ENCODE assay signal across 27 cellular contexts in genomic region chr10:74778436-74779094, GRCh38. TPM values are rescaled to one million over a fixed set of nuclear protein-coding genes. Genes with fewer than 3 reads are reported as not detected.
DNase-seq lines count a peak whose midpoint lies in the region; ATAC-seq, FAIRE-seq and TF ChIP-seq lines count a peak whose summit lies in the region.
"Had no signal": no experiment of that assay in that cellular context is flagged by ENCODE, and none has a peak within 500 bp of the region (broad histone marks: within the 10 kb centered on the region; RNA-seq: fewer than 3 reads in every experiment).

No MANE protein-coding gene starts in this region.

- FAIRE-seq in K562 (lab: Jason Lieb, UNC) = no peak
- FAIRE-seq: G401.6, HTR-8/SVneo had no signal

- no peaks in the 10 kb centered on the region for H3K9me1 ChIP-seq in K562 (ENCODE audit: control insufficient read depth, insufficient read depth, low read length)

- TF ChIP-seq CTCF in K562 (IDR thresholded peaks at IDR 0.05 in 2 of 3, conservative IDR thresholded peaks at IDR 0.05 in 1 of 3; ENCODE audit: insufficient read depth in 2 of 3, low read depth in 1 of 3, low read length in 3 of 3) (no peak), neural progenitor cell (IDR thresholded peaks at IDR 0.05) (no peak)

- POLR2A ChIA-PET in K562 (lab: Yijun Ruan, JAX) = interaction anchor here (1.5 kb wide), 1 partner anchor 10 kb away, joined by 4 read pairs; no protein-coding TSS in a partner anchor

- BruUV-seq in K562 (replicated peaks; lab: Mats Ljungman, UMichigan) = no TSS peak

- H2AFZ ChIP-seq in K562 (ENCODE audit: low read depth, low read length) (no peak overlapping the region), neural progenitor cell (replicated peaks) (no peak overlapping the region)

- no peak overlapping the region for H3K4me3 ChIP-seq in K562
- no peak overlapping the region for H3K4me3 ChIP-seq in neural progenitor cell
- H3K4me3 ChIP-seq: HAP-1, SJSA1 had no signal

- H3K4me1 ChIP-seq in K562 (replicated peaks in 1 of 2; ENCODE audit: control insufficient read depth in 2 of 2, insufficient read depth in 2 of 2, low read length in 2 of 2) = no peaks in the 10 kb centered on the region
- no peaks in the 10 kb centered on the region for H3K4me1 ChIP-seq in neural progenitor cell
- H3K4me1 ChIP-seq: HAP-1, SJSA1 had no signal

- H3K4me3 Mint-ChIP-seq in neural progenitor cell = no peak overlapping the region
- no peak overlapping the region for H3K4me3 Mint-ChIP-seq in stimulated activated effector memory CD8-positive, alpha-beta T cell treated with anti-CD3 and anti-CD28 coated beads, Interleukin-12 subunit alpha, Interleukin-12 subunit beta, amount 100 ng/mL, for 72 hours
- H3K4me3 Mint-ChIP-seq: B cell; CD8-positive, alpha-beta T cell had no signal

- no peaks in the 10 kb centered on the region for H3K79me2 ChIP-seq in K562 (ENCODE audit: control insufficient read depth, insufficient read depth, low read length)
- no peaks in the 10 kb centered on the region for H3K79me2 ChIP-seq in neural progenitor cell (ENCODE audit: low read depth)

- in situ Hi-C loops in K562 (cut with MboI) = no loop called here

- H3K4me1 Mint-ChIP-seq in neural progenitor cell = no peaks in the 10 kb centered on the region
- H3K4me1 Mint-ChIP-seq in stimulated activated effector memory CD8-positive, alpha-beta T cell treated with anti-CD3 and anti-CD28 coated beads, Interleukin-12 subunit alpha, Interleukin-12 subunit beta, amount 100 ng/mL, for 72 hours = no peaks in the 10 kb centered on the region
- H3K4me1 Mint-ChIP-seq: B cell had no signal

- no peak for TF ChIP-seq RAD21 in K562 (CRISPR knock-in tag; conservative IDR thresholded peaks at IDR 0.05 in 1 of 2, IDR thresholded peaks at IDR 0.05 in 1 of 2)

- intact Hi-C loops in K562 (cut with micrococcal nuclease) = no loop called here

- no peak overlapping the region for H3K4me2 ChIP-seq in K562 (ENCODE audit: insufficient read depth, low read length)
- H3K4me2 ChIP-seq in neural progenitor cell = no peak overlapping the region
- H3K4me2 ChIP-seq: KMS-11 had no signal

- peaks cover 14 to 24% of the 10 kb centered on the region in 2 experiments; a peak in 4 of 5 replicates for H3K27me3 ChIP-seq in K562 (ENCODE audit: control insufficient read depth in 2 of 2, insufficient read depth in 2 of 2, low read length in 2 of 2)
- H3K27me3 ChIP-seq in neural progenitor cell = no peaks in the 10 kb centered on the region
- H3K27me3 ChIP-seq: SJSA1 had no signal

- peak overlapping the region; percentile 26 for H3K27ac Mint-ChIP-seq in neural progenitor cell
- H3K27ac Mint-ChIP-seq in stimulated activated effector memory CD8-positive, alpha-beta T cell treated with anti-CD3 and anti-CD28 coated beads, Interleukin-12 subunit alpha, Interleukin-12 subunit beta, amount 100 ng/mL, for 72 hours = no peak overlapping the region
- H3K27ac Mint-ChIP-seq: B cell; CD8-positive, alpha-beta T cell had no signal

- H4K20me1 ChIP-seq in K562 (replicated peaks; ENCODE audit: control insufficient read depth, insufficient read depth, low read length) (no peaks in the 10 kb centered on the region), neural progenitor cell (ENCODE audit: low read depth) (no peaks in the 10 kb centered on the region)

- H3F3A ChIP-seq in neural progenitor cell (ENCODE audit: low read depth) = no peaks in the 10 kb centered on the region

- no peak for TF ChIP-seq POLR2A in K562 (conservative IDR thresholded peaks at IDR 0.05)

- peak; percentile 3 for DNase-seq in DMS 273 (lab: John Stamatoyannopoulos, UW; ENCODE audit: unreplicated experiment)
- no peak for DNase-seq in DMS 273 treated with DMSO at 0.1 percent for 48 hours (lab: John Stamatoyannopoulos, UW)
- DNase-seq in K562 (ENCODE audit: extremely low read depth in 1 of 4, low spot score in 3 of 4) = no peak
- no peak for DNase-seq in neural progenitor cell (ENCODE audit: low spot score)
- DNase-seq in stimulated activated effector memory CD8-positive, alpha-beta T cell treated with anti-CD3 and anti-CD28 coated beads, Interleukin-12 subunit alpha, Interleukin-12 subunit beta, amount 100 ng/mL, for 72 hours (ENCODE audit: low spot score in 2 of 2) = no peak
- DNase-seq in germinal center (ENCODE audit: low spot score) = no peak
- DNase-seq: CD8-positive, alpha-beta T cell; GOT3; MM.1S; NCI-H1092; NCI-H1417 treated with DMSO at 0.1 percent for 48 hours; NCI-H1694 treated with DMSO at 0.1 percent for 48 hours; NCI-H2081; NCI-H2227 treated with DMSO at 0.1 percent for 48 hours; NCI-H510A; NCI-H748 treated with DMSO at 0.1 percent for 48 hours; Right ventricle myocardium superior; RPMI8226 had no signal

- H3K27ac ChIP-seq in K562 (ENCODE audit: extremely low read depth, low read depth, low read length) (no peak overlapping the region), neural progenitor cell (no peak overlapping the region)
- H3K27ac ChIP-seq: 22Rv1, C4-2B, KMS-11, SJSA1 had no signal

- CTCF ChIA-PET in K562 (lab: Yijun Ruan, JAX; ENCODE audit: low intra/inter-chr PET ratio) = no interaction called here

- no peaks in the 10 kb centered on the region for H3K9me3 ChIP-seq in K562 (replicated peaks; ENCODE audit: control insufficient read depth, insufficient read depth, low read depth, low read length)
- H3K9me3 ChIP-seq in neural progenitor cell (ENCODE audit: low read depth) = peaks cover 6% of the 10 kb centered on the region
- H3K9me3 ChIP-seq: SJSA1 had no signal

- 6% methylated on average over 12 of the region's 12 CpGs for WGBS in K562 (ENCODE audit: insufficient coverage, low coverage, missing lambda C conversion rate)

- ATAC-seq in K562 (peak; percentile 60; the same call in 1 of the 3 replicates), GM18868 (IDR thresholded peaks at IDR 0.05; ENCODE audit: unreplicated experiment) (no peak)
- ATAC-seq in stimulated activated effector memory CD8-positive, alpha-beta T cell treated with anti-CD3 and anti-CD28 coated beads, Interleukin-12 subunit alpha, Interleukin-12 subunit beta, amount 100 ng/mL, for 72 hours = no peak
- ATAC-seq: CD8-positive, alpha-beta T cell had no signal

- H3K36me3 ChIP-seq in K562 (ENCODE audit: control insufficient read depth, insufficient read depth, low read length) (no peaks in the 10 kb centered on the region), neural progenitor cell (no peaks in the 10 kb centered on the region)
- H3K36me3 ChIP-seq: HAP-1, SJSA1 had no signal

- peaks cover 28% of the 10 kb centered on the region for H3K9me3 Mint-ChIP-seq in neural progenitor cell
- peaks cover 6% of the 10 kb centered on the region for H3K9me3 Mint-ChIP-seq in stimulated activated effector memory CD8-positive, alpha-beta T cell treated with anti-CD3 and anti-CD28 coated beads, Interleukin-12 subunit alpha, Interleukin-12 subunit beta, amount 100 ng/mL, for 72 hours

- H3K27me3 Mint-ChIP-seq in neural progenitor cell (ENCODE audit: insufficient read depth, low read depth) = no peaks in the 10 kb centered on the region
- H3K27me3 Mint-ChIP-seq: B cell had no signal

- H3K36me3 Mint-ChIP-seq in neural progenitor cell = peaks cover 5% of the 10 kb centered on the region
- no peaks in the 10 kb centered on the region for H3K36me3 Mint-ChIP-seq in stimulated activated effector memory CD8-positive, alpha-beta T cell treated with anti-CD3 and anti-CD28 coated beads, Interleukin-12 subunit alpha, Interleukin-12 subunit beta, amount 100 ng/mL, for 72 hours
- H3K36me3 Mint-ChIP-seq: CD8-positive, alpha-beta T cell had no signal

- H3K9ac ChIP-seq in K562 (ENCODE audit: insufficient read depth in 1 of 2, low read depth in 2 of 2, low read length in 2 of 2) (no peak overlapping the region), neural progenitor cell (no peak overlapping the region)
- H3K9ac ChIP-seq: KMS-11 had no signal

- TF ChIP-seq EP300 in K562 (IDR thresholded peaks at IDR 0.05; ENCODE audit: low read length) = no peak

TF ChIP-seq in K562, 482 proteins besides CTCF, POLR2A, EP300 and RAD21:
- TF ChIP-seq TRIM25 (IDR thresholded peaks at IDR 0.05; ENCODE audit: borderline replicate concordance) = no peak
- no peak for TF ChIP-seq NEUROD1 (IDR thresholded peaks at IDR 0.05; ENCODE audit: borderline replicate concordance, low read depth, low read length, partially characterized antibody)
TF ChIP-seq in K562: peak in this region for 0.

RNA-seq across cellular contexts. Expression of gene KAT6B, which starts 47.8 kb away (rescaled TPM):
- 43.8 and 89.7 TPM in 2 replicates for total RNA-seq in K562 (2011; cell fraction: chromatin; rRNA removed; ENCODE audit: low replicate concordance)
- 22.2 and 24.9 TPM in 2 replicates for total RNA-seq in K562 (2011; cell fraction: nucleolus; rRNA removed)
- total RNA-seq in K562 (2011; cell fraction: nucleoplasm; rRNA removed) = 40.7 and 66.0 TPM in 2 replicates
- total RNA-seq in K562 (2014; rRNA removed) (6.8 and 8.0 TPM in 2 replicates), K562 (2014; rRNA removed; fragmentation: Illumina TruSeq; extraction: Trizol) (8.2 and 9.3 TPM in 2 replicates), K562 (2015; rRNA removed; fragmentation: Illumina TruSeq; extraction: Trizol) (7.1 and 7.6 TPM in 2 replicates), K562 (2021) (9.0 and 10.2 TPM in 2 replicates), neural progenitor cell (ENCODE audit: low replicate concordance) (21.3 and 27.3 TPM in 2 replicates)
- polyA plus RNA-seq in K562 (2011; rRNA removed) (2.6 and 2.7 TPM in 2 replicates), K562 (2014; fragmentation: Illumina TruSeq; extraction: Trizol) (7.7 and 9.2 TPM in 2 replicates), K562 (2014; fragmentation: Nextera tagmentation; extraction: Ambion mirVana) (1 to 10 TPM; 1.4 to 2.4 TPM), K562 (2014; rRNA removed) (4.5 and 4.8 TPM in 2 replicates)
- polyA plus RNA-seq in K562 (2011; cell fraction: cytosol; rRNA removed) = 2.3 and 2.4 TPM in 2 replicates
- polyA plus RNA-seq in K562 (2011; cell fraction: nucleus; rRNA removed) = 6.2 and 7.4 TPM in 2 replicates
- polyA plus RNA-seq in K562 (2012) = 4.2 and 4.4 TPM in 2 replicates
- polyA minus RNA-seq in K562 (2011; rRNA and poly(A)+ RNA removed) = 13.2 and 17.8 TPM in 2 replicates
- 4.6 and 4.7 TPM in 2 replicates for polyA minus RNA-seq in K562 (2011; cell fraction: cytosol; rRNA and poly(A)+ RNA removed)
- polyA minus RNA-seq in K562 (2011; cell fraction: nucleus; rRNA and poly(A)+ RNA removed) = 17.1 and 28.2 TPM in 2 replicates
